ENCODE assay signal across 1 cellular context in the genomic region with DNA sequence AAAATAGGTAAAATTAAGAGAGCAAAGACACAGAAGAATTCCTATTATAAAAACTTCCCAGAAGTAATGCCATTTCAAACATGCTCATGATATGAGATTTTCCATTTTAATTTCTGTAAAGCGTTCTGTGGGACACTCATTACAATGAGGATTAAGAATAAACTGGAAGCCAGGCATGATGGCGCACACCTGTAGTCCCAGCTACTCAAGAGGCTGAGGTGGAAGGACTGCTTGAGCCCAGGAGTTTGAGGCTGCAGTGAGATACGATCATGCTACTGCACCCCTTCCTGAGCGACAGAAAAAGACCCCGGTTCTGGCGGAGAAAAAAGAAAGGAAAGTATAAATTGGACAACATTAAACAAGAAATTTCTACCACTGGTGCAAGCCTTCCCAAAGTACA.
TF ChIP-seq lines count a peak whose summit lies in the region.

No MANE protein-coding gene starts in this region.

TF ChIP-seq in HCT116, 20 proteins besides CTCF, POLR2A, EP300 and RAD21 (continued from another document):
- TF ChIP-seq ZNF274 (IDR thresholded peaks at IDR 0.05; ENCODE audit: low read depth, low read length) (no peak), SRF (IDR thresholded peaks at IDR 0.05; ENCODE audit: low read depth) (no peak), JUND (IDR thresholded peaks at IDR 0.05) (no peak)
- TF ChIP-seq, protein P1, sequence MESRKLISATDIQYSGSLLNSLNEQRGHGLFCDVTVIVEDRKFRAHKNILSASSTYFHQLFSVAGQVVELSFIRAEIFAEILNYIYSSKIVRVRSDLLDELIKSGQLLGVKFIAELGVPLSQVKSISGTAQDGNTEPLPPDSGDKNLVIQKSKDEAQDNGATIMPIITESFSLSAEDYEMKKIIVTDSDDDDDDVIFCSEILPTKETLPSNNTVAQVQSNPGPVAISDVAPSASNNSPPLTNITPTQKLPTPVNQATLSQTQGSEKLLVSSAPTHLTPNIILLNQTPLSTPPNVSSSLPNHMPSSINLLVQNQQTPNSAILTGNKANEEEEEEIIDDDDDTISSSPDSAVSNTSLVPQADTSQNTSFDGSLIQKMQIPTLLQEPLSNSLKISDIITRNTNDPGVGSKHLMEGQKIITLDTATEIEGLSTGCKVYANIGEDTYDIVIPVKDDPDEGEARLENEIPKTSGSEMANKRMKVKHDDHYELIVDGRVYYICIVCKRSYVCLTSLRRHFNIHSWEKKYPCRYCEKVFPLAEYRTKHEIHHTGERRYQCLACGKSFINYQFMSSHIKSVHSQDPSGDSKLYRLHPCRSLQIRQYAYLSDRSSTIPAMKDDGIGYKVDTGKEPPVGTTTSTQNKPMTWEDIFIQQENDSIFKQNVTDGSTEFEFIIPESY (IDR thresholded peaks at IDR 0.05; ENCODE audit: extremely low read depth, insufficient replicate concordance, low read length), result no peak
